Comparison of ENCODE assay signal across 9 cellular contexts in genomic region chr3:58487140-58487886, GRCh38. TPM values are rescaled to one million over a fixed set of nuclear protein-coding genes. Genes with fewer than 3 reads are reported as not detected.
DNase-seq lines count a peak whose midpoint lies in the region; ATAC-seq and TF ChIP-seq lines count a peak whose summit lies in the region.
"Had no signal": no experiment of that assay in that cellular context is flagged by ENCODE, and none has a peak within 500 bp of the region (broad histone marks: within the 10 kb centered on the region; RNA-seq: fewer than 3 reads in every experiment).

No MANE protein-coding gene starts in this region.

- no peak overlapping the region for H3K4me3 ChIP-seq in epithelial cell of esophagus (ENCODE audit: low read length)

- DNase-seq in EL (peak; percentile 81), RKO (ENCODE audit: low spot score) (peak; percentile 86), epithelial cell of esophagus (ENCODE audit: low read depth) (peak; percentile 70), omental fat pad (ENCODE audit: low spot score) (no peak), NCI-H82 (lab: John Stamatoyannopoulos, UW) (no peak), activated T-cell treated with anti-CD3 and anti-CD28 coated beads for 4 hours (no peak)

- TF ChIP-seq CTCF in epithelial cell of esophagus (IDR thresholded peaks at IDR 0.05; ENCODE audit: insufficient read depth, low read depth, low read length, missing control alignments), result no peak
- TF ChIP-seq CTCF in omental fat pad (IDR thresholded peaks at IDR 0.05), result no peak

- ATAC-seq in omental fat pad (ENCODE audit: low FRiP score) (peak; percentile 58), HG03460 (IDR thresholded peaks at IDR 0.05; ENCODE audit: unreplicated experiment) (no peak), HG03521 (IDR thresholded peaks at IDR 0.05; ENCODE audit: unreplicated experiment) (no peak)
- ATAC-seq: activated naive CD4-positive, alpha-beta T cell treated with anti-CD3 and anti-CD28 coated beads, Interleukin-2, amount 50 U/mL, for 72 hours had no signal

RNA-seq across cellular contexts. Expression of gene KCTD6, which starts 4.6 kb away (rescaled TPM):
- 10 to 100 TPM; 11.9 to 17.2 (median 14.6) TPM for total RNA-seq in omental fat pad

RNA-seq across cellular contexts. Expression of gene ACOX2, which starts 49.7 kb away (rescaled TPM):
- total RNA-seq in omental fat pad, result 10 to 100 TPM; 10.4 to 26.8 (median 15.3) TPM
- total RNA-seq: activated naive CD4-positive, alpha-beta T cell treated with anti-CD3 and anti-CD28 coated beads, Interleukin-2, amount 50 U/mL, for 72 hours had no signal

RNA-seq across cellular contexts. Expression of gene PDHB, which starts 53.7 kb away (rescaled TPM):
- 10 to 100 TPM; 59.6 to 87.6 (median 74.0) TPM for total RNA-seq in omental fat pad

Comparison
In these comparisons a context has a peak if more than half of its experiments do, and no peak if none do; other contexts are left out.
1. DNase-seq: peak in EL (single experiment), RKO (single experiment) and epithelial cell of esophagus (single experiment); none in omental fat pad (single experiment), NCI-H82 (single experiment) and activated T-cell treated with anti-CD3 and anti-CD28 coated beads for 4 hours (single experiment).